Comparison of ENCODE assay signal across 9 cellular contexts in genomic region chr10:93379366-93380042, GRCh38.
DNase-seq lines count a peak whose midpoint lies in the region; ATAC-seq and TF ChIP-seq lines count a peak whose summit lies in the region.
"Had no signal": no experiment of that assay in that cellular context is flagged by ENCODE, and none has a peak within 500 bp of the region (broad histone marks: within the 10 kb centered on the region; RNA-seq: fewer than 3 reads in every experiment).

No MANE protein-coding gene starts in this region.

- DNase-seq in activated CD4-positive, alpha-beta memory T cell treated with anti-CD3 and anti-CD28 coated beads for 36 hours, result peak; percentile 77
- DNase-seq in esophagus squamous epithelium (lab: John Stamatoyannopoulos, UW), result no peak
- peak; percentile 28 to 36 for DNase-seq in stimulated activated CD8-positive, alpha-beta memory T cell treated with anti-CD3 and anti-CD28 coated beads, Interleukin-15, amount 100 ng/mL, for 48 hours (ENCODE audit: low read depth in 2 of 2)
- no peak for DNase-seq in effector memory CD4-positive, alpha-beta T cell
- DNase-seq: ovary had no signal

- CTCF ChIA-PET in HEK293 (lab: Yijun Ruan, JAX), result interaction anchor here (0.6 to 11.1 kb wide), 8 partner anchors 8 to 360 kb away, joined by 3 to 435 read pairs (median 4); partner anchors contain the start of gene MYOF
- CTCF ChIA-PET in activated CD4-positive, alpha-beta memory T cell treated with anti-CD3 and anti-CD28 coated beads for 36 hours (lab: Charles Lee), result interaction anchor here (0.6 to 7.3 kb wide), 12 partner anchors 12 to 414 kb away, joined by 3 to 422 read pairs (median 4); partner anchors contain the start of gene MYOF

- no peaks in the 10 kb centered on the region for H3K27me3 Mint-ChIP-seq in activated CD4-positive, alpha-beta memory T cell treated with anti-CD3 and anti-CD28 coated beads for 36 hours

- no peak overlapping the region for H3K27ac ChIP-seq in HEK293 (ENCODE audit: extremely low read depth, low read depth, low read length)
- peak overlapping the region in 3 of 4 donors; percentile 4 to 50 (median 30) for H3K27ac ChIP-seq in esophagus squamous epithelium
- no peak overlapping the region for H3K27ac ChIP-seq in effector memory CD4-positive, alpha-beta T cell (ENCODE audit: insufficient read depth, low read length, poor library complexity, severe bottlenecking)
- H3K27ac ChIP-seq: ovary had no signal

- ATAC-seq in HG03521 (IDR thresholded peaks at IDR 0.05; ENCODE audit: unreplicated experiment) (no peak), GM21367 (IDR thresholded peaks at IDR 0.05; ENCODE audit: unreplicated experiment) (no peak), HG03196 (IDR thresholded peaks at IDR 0.05; ENCODE audit: unreplicated experiment) (no peak)

- peak overlapping the region; percentile 45 for H3K4me3 Mint-ChIP-seq in activated CD4-positive, alpha-beta memory T cell treated with anti-CD3 and anti-CD28 coated beads for 36 hours

- H3K36me3 ChIP-seq in HEK293 (ENCODE audit: control insufficient read depth in 2 of 2, insufficient read depth in 1 of 2, low read length in 2 of 2) (no peaks in the 10 kb centered on the region), esophagus squamous epithelium (peaks cover under 1 to 62% (median 26%) of the 10 kb centered on the region in 3 donors)
- no peaks in the 10 kb centered on the region for H3K36me3 ChIP-seq in effector memory CD4-positive, alpha-beta T cell (ENCODE audit: control insufficient read depth, insufficient read depth, low read length)
- H3K36me3 ChIP-seq: ovary had no signal

- 0 out of 2 replicates have a peak, but pooled peaks cover 4% of the 10 kb centered on the region for H3K4me1 ChIP-seq in HEK293 (ENCODE audit: control insufficient read depth, insufficient read depth, low read length)
- peaks cover 10 to 50% (median 33%) of the 10 kb centered on the region in 3 donors for H3K4me1 ChIP-seq in esophagus squamous epithelium
- peaks cover 7% of the 10 kb centered on the region for H3K4me1 ChIP-seq in effector memory CD4-positive, alpha-beta T cell (ENCODE audit: control insufficient read depth, insufficient read depth, low read length, poor library complexity, severe bottlenecking)

- H3K9me3 ChIP-seq in HEK293 (ENCODE audit: control insufficient read depth, insufficient read depth, low read depth, low read length) (no peaks in the 10 kb centered on the region), esophagus squamous epithelium (no peaks in the 10 kb centered on the region)
- H3K9me3 ChIP-seq in effector memory CD4-positive, alpha-beta T cell (ENCODE audit: control insufficient read depth, low read length), result no peaks in the 10 kb centered on the region
- H3K9me3 ChIP-seq: ovary had no signal

- TF ChIP-seq CTCF in HEK293 (tag by site-specific recombination; IDR thresholded peaks at IDR 0.05), result no peak
- no peak for TF ChIP-seq CTCF in esophagus squamous epithelium (IDR thresholded peaks at IDR 0.05)

- H3K27me3 ChIP-seq in esophagus squamous epithelium, result no peaks in the 10 kb centered on the region
- H3K27me3 ChIP-seq in effector memory CD4-positive, alpha-beta T cell (replicated peaks; ENCODE audit: control insufficient read depth, insufficient read depth, low read length, poor library complexity, severe bottlenecking), result no peaks in the 10 kb centered on the region
- H3K27me3 ChIP-seq: ovary had no signal

- intact Hi-C loops in activated CD4-positive, alpha-beta memory T cell treated with anti-CD3 and anti-CD28 coated beads for 36 hours (cut with micrococcal nuclease), result loop anchor here (1.0 kb wide), 4 partner anchors 34 to 323 kb away; partner anchors contain the start of genes CEP55 and FRA10AC1
- intact Hi-C loops in esophagus squamous epithelium (cut with DNase I), result no loop called here

- no peak for TF ChIP-seq POLR2A in esophagus squamous epithelium (IDR thresholded peaks at IDR 0.05)

- no peak overlapping the region for H3K4me3 ChIP-seq in HEK293 (ENCODE audit: low read depth, low read length)
- no peak overlapping the region for H3K4me3 ChIP-seq in esophagus squamous epithelium
- H3K4me3 ChIP-seq in effector memory CD4-positive, alpha-beta T cell (ENCODE audit: insufficient read depth, low read depth, low read length, poor library complexity, severe bottlenecking), result no peak overlapping the region
- H3K4me3 ChIP-seq: ovary had no signal

- peak overlapping the region; percentile 92 for H3K27ac Mint-ChIP-seq in activated CD4-positive, alpha-beta memory T cell treated with anti-CD3 and anti-CD28 coated beads for 36 hours

- POLR2A ChIA-PET in HEK293 (lab: Yijun Ruan, JAX), result no interaction called here
- POLR2A ChIA-PET in activated CD4-positive, alpha-beta memory T cell treated with anti-CD3 and anti-CD28 coated beads for 36 hours (lab: Charles Lee), result interaction anchor here (1.2 to 5.8 kb wide), 8 partner anchors 31 to 117 kb away, joined by 5 to 59 read pairs (median 10); partner anchors contain the start of genes CEP55 and MYOF

- peaks cover 23% of the 10 kb centered on the region for H3K36me3 Mint-ChIP-seq in activated CD4-positive, alpha-beta memory T cell treated with anti-CD3 and anti-CD28 coated beads for 36 hours

- 33 to 46% methylated on average over 5 of the region's 5 CpGs for WGBS in esophagus squamous epithelium, 2 donors

- H3K9me3 Mint-ChIP-seq in activated CD4-positive, alpha-beta memory T cell treated with anti-CD3 and anti-CD28 coated beads for 36 hours, result no peaks in the 10 kb centered on the region

- peaks cover 41% of the 10 kb centered on the region for H3K4me1 Mint-ChIP-seq in activated CD4-positive, alpha-beta memory T cell treated with anti-CD3 and anti-CD28 coated beads for 36 hours (ENCODE audit: low read depth)

TF ChIP-seq in HEK293, 187 proteins besides CTCF, POLR2A, EP300 and RAD21:
- TF ChIP-seq PBX3 (CRISPR knock-in tag; IDR thresholded peaks at IDR 0.05), result no peak
- no peak for TF ChIP-seq ZNF239 (tag by site-specific recombination; IDR thresholded peaks at IDR 0.05)
- TF ChIP-seq ZNF600 (tag by site-specific recombination; IDR thresholded peaks at IDR 0.05), result peak; percentile 74

Comparison
In these comparisons a context has a peak if more than half of its experiments do, and no peak if none do; other contexts are left out.
1. H3K27ac ChIP-seq: peak in esophagus squamous epithelium (3 of 4); none in HEK293 (single experiment) and effector memory CD4-positive, alpha-beta T cell (single experiment).
2. DNase-seq: peak in activated CD4-positive, alpha-beta memory T cell treated with anti-CD3 and anti-CD28 coated beads for 36 hours (single experiment) and stimulated activated CD8-positive, alpha-beta memory T cell treated with anti-CD3 and anti-CD28 coated beads, Interleukin-15, amount 100 ng/mL, for 48 hours (2 of 2); none in esophagus squamous epithelium (single experiment) and effector memory CD4-positive, alpha-beta T cell (0 of 3).